17 cellular contexts compared by ENCODE assay signal in the genomic region with DNA sequence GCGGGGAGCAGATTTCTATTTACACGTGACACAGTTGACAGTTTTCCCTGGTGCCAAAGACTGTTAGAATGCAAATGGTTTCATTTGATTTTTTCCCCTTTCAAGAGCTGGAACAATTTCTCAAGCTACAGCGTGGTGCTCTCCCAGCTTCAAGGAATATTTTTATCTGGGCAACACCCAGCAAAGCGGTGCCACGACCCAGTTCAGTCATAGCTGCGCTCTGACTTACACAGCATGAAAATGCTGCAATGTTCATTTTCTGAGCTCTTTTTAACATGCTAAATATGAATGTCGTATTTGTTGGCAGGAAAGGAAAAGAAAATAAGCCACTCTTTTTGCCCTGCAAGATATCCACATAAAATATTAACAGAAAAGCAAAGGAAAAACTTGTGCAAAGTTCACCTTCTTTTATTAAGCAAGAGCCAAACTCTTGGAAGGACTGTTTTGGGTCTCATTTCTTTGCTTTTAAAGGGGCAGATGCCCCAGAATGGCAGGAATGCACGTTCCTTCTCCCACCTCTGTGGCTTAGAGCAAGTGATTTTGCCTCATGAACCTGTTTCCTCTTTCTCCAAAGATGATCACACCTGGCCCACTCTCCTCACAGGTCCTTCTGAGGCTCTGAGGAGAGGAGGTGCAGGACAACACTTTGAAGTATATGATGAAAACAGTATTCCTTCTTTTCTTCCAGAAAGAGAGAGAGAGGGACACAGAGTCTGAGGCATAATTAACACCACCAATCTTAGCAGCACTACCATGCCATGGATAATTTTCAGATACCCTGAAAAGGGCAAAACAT. TPM values are rescaled to one million over a fixed set of nuclear protein-coding genes. Genes with fewer than 3 reads are reported as not detected.
A peak's percentile ranks its signal among the peaks of the same experiment; 100 is the strongest.
DNase-seq lines count a peak whose midpoint lies in the region; ATAC-seq and TF ChIP-seq lines count a peak whose summit lies in the region.
"Had no signal": no experiment of that assay in that cellular context is flagged by ENCODE, and none has a peak within 500 bp of the region (broad histone marks: within the 10 kb centered on the region; RNA-seq: fewer than 3 reads in every experiment).

No MANE protein-coding gene starts in this region.

- no peak overlapping the region for H3K4me3 Mint-ChIP-seq in CD8-positive, alpha-beta memory T cell
- no peak overlapping the region for H3K4me3 Mint-ChIP-seq in activated naive CD8-positive, alpha-beta T cell treated with anti-CD3 and anti-CD28 coated beads, Interleukin-2, amount 50 U/mL, for 24 hours
- H3K4me3 Mint-ChIP-seq: activated naive CD4-positive, alpha-beta T cell treated with anti-CD3 and anti-CD28 coated beads, Interleukin-2, amount 50 U/mL, for 24 hours; natural killer cell treated with Interleukin-12 subunit alpha and Interleukin-12 subunit beta and Interleukin-15 and Interleukin-18, amount 100 ng/mL, for 72 hours had no signal

- no peaks in the 10 kb centered on the region for H3K9me3 Mint-ChIP-seq in CD8-positive, alpha-beta memory T cell
- H3K9me3 Mint-ChIP-seq in activated naive CD8-positive, alpha-beta T cell treated with anti-CD3 and anti-CD28 coated beads, Interleukin-2, amount 50 U/mL, for 24 hours, result no peaks in the 10 kb centered on the region
- H3K9me3 Mint-ChIP-seq: activated naive CD4-positive, alpha-beta T cell treated with anti-CD3 and anti-CD28 coated beads, Interleukin-2, amount 50 U/mL, for 24 hours; natural killer cell treated with Interleukin-12 subunit alpha and Interleukin-12 subunit beta and Interleukin-15 and Interleukin-18, amount 100 ng/mL, for 72 hours had no signal

- DNase-seq in G401 (ENCODE audit: low spot score) (peak; percentile 44), coronary artery (ENCODE audit: low spot score) (no peak)
- DNase-seq in CD8-positive, alpha-beta memory T cell, result no peak
- DNase-seq in activated naive CD8-positive, alpha-beta T cell treated with anti-CD3 and anti-CD28 coated beads, Interleukin-2, amount 50 U/mL, for 24 hours, result no peak
- DNase-seq: activated CD4-positive, alpha-beta T cell treated with anti-CD3 and anti-CD28 coated beads for 48 hours; GDM1; MM.1S; NCI-H187 treated with DMSO at 0.1 percent for 48 hours; stimulated activated CD4-positive, alpha-beta T cell treated with anti-CD3 and anti-CD28 coated beads, Interleukin-4, amount 100 ng/mL, for 4 hours; T1000 had no signal

- POLR2A ChIA-PET in CD8-positive, alpha-beta memory T cell (lab: Charles Lee), result no interaction called here

- 38% methylated on average over 8 of the region's 8 CpGs for WGBS in liver

- H3K9ac ChIP-seq in liver (ENCODE audit: low read depth in 1 of 2, low read length in 2 of 2) (peak overlapping the region in 1 of 2 donors; percentile 40), skeletal muscle tissue (ENCODE audit: low read depth in 1 of 3, low read length in 3 of 3) (peak overlapping the region in 1 of 3 donors; percentile 19)

- peaks cover 16 to 71% (median 54%) of the 10 kb centered on the region in 4 donors for H3K4me1 ChIP-seq in liver (ENCODE audit: control insufficient read depth in 4 of 4, insufficient read depth in 4 of 4, low read length in 3 of 4)
- peaks cover 53 to 71% (median 65%) of the 10 kb centered on the region in 3 donors for H3K4me1 ChIP-seq in skeletal muscle tissue (ENCODE audit: control insufficient read depth in 3 of 3, insufficient read depth in 3 of 3, low read length in 3 of 3)
- H3K4me1 ChIP-seq in CD8-positive, alpha-beta memory T cell (ENCODE audit: insufficient read depth, low read length), result peaks cover 8% of the 10 kb centered on the region

- in situ Hi-C loops in G401 (cut with HindIII; ENCODE audit: low sequenced_read_pairs), result no loop called here

- H3K36me3 Mint-ChIP-seq in CD8-positive, alpha-beta memory T cell, result peaks cover 21 to 92% (median 34%) of the 10 kb centered on the region in 3 donors
- H3K36me3 Mint-ChIP-seq in activated naive CD8-positive, alpha-beta T cell treated with anti-CD3 and anti-CD28 coated beads, Interleukin-2, amount 50 U/mL, for 24 hours (ENCODE audit: low read depth), result peaks cover 56% of the 10 kb centered on the region

- CTCF ChIA-PET in CD8-positive, alpha-beta memory T cell (lab: Charles Lee), result no interaction called here

- H3K27me3 Mint-ChIP-seq in CD8-positive, alpha-beta memory T cell, result no peaks in the 10 kb centered on the region
- no peaks in the 10 kb centered on the region for H3K27me3 Mint-ChIP-seq in activated naive CD8-positive, alpha-beta T cell treated with anti-CD3 and anti-CD28 coated beads, Interleukin-2, amount 50 U/mL, for 24 hours
- H3K27me3 Mint-ChIP-seq: activated naive CD4-positive, alpha-beta T cell treated with anti-CD3 and anti-CD28 coated beads, Interleukin-2, amount 50 U/mL, for 24 hours; natural killer cell treated with Interleukin-12 subunit alpha and Interleukin-12 subunit beta and Interleukin-15 and Interleukin-18, amount 100 ng/mL, for 72 hours had no signal

- H3K27ac ChIP-seq in coronary artery (peak overlapping the region; percentile 44 to 70), liver (ENCODE audit: low read depth in 1 of 2, low read length in 2 of 2) (peak overlapping the region; percentile 21 to 60), skeletal muscle tissue (ENCODE audit: low read depth, low read length) (peak overlapping the region; percentile 79)
- H3K27ac ChIP-seq in CD8-positive, alpha-beta memory T cell (ENCODE audit: low read depth, low read length), result no peak overlapping the region
- H3K27ac ChIP-seq: SK-N-MC had no signal

- H3K27me3 ChIP-seq in liver (ENCODE audit: control insufficient read depth in 4 of 4, insufficient read depth in 4 of 4, low read length in 3 of 4) (no peaks in the 10 kb centered on the region), skeletal muscle tissue (ENCODE audit: control insufficient read depth in 3 of 3, insufficient read depth in 3 of 3, low read length in 3 of 3) (no peaks in the 10 kb centered on the region)
- H3K27me3 ChIP-seq in CD8-positive, alpha-beta memory T cell (ENCODE audit: insufficient read depth, low read length, poor library complexity, severe bottlenecking), result no peaks in the 10 kb centered on the region

- H3K36me3 ChIP-seq in liver (ENCODE audit: control insufficient read depth in 4 of 4, insufficient read depth in 3 of 4, low read depth in 1 of 4, low read length in 3 of 4) (no peaks in the 10 kb centered on the region), skeletal muscle tissue (ENCODE audit: control insufficient read depth in 3 of 3, insufficient read depth in 3 of 3, low read length in 3 of 3) (peaks cover 7 to 9% (median 8%) of the 10 kb centered on the region in 3 donors)
- H3K36me3 ChIP-seq in CD8-positive, alpha-beta memory T cell (ENCODE audit: insufficient read depth, low read length), result peaks cover 13% of the 10 kb centered on the region

- H3K9me3 ChIP-seq in liver (ENCODE audit: control insufficient read depth in 4 of 4, low read length in 3 of 4), result no peaks in the 10 kb centered on the region
- H3K9me3 ChIP-seq in skeletal muscle tissue (ENCODE audit: control insufficient read depth in 3 of 3, low read length in 3 of 3), result no peaks in the 10 kb centered on the region
- H3K9me3 ChIP-seq in CD8-positive, alpha-beta memory T cell (ENCODE audit: low read length), result no peaks in the 10 kb centered on the region

- H3K27ac Mint-ChIP-seq in CD8-positive, alpha-beta memory T cell, result peak overlapping the region in 1 of 8 donors; percentile 17
- no peak overlapping the region for H3K27ac Mint-ChIP-seq in activated naive CD8-positive, alpha-beta T cell treated with anti-CD3 and anti-CD28 coated beads, Interleukin-2, amount 50 U/mL, for 24 hours
- H3K27ac Mint-ChIP-seq: activated naive CD4-positive, alpha-beta T cell treated with anti-CD3 and anti-CD28 coated beads, Interleukin-2, amount 50 U/mL, for 24 hours; natural killer cell treated with Interleukin-12 subunit alpha and Interleukin-12 subunit beta and Interleukin-15 and Interleukin-18, amount 100 ng/mL, for 72 hours had no signal

- no peak overlapping the region for H3K4me3 ChIP-seq in coronary artery
- H3K4me3 ChIP-seq in liver (ENCODE audit: low read depth in 1 of 3, low read length in 3 of 3), result no peak overlapping the region
- no peak overlapping the region for H3K4me3 ChIP-seq in skeletal muscle tissue (ENCODE audit: low read length in 3 of 3)
- H3K4me3 ChIP-seq in CD8-positive, alpha-beta memory T cell (ENCODE audit: low read length), result no peak overlapping the region
- H3K4me3 ChIP-seq: SK-N-MC had no signal

- TF ChIP-seq CTCF in coronary artery (IDR thresholded peaks at IDR 0.05) (no peak), liver (IDR thresholded peaks at IDR 0.05; ENCODE audit: low read depth, low read length, missing input control) (no peak)

- no peak for TF ChIP-seq RAD21 in liver (IDR thresholded peaks at IDR 0.05)

- H3K4me1 Mint-ChIP-seq in CD8-positive, alpha-beta memory T cell, result peaks cover 17 to 18% (median 18%) of the 10 kb centered on the region in 3 donors
- peaks cover 18% of the 10 kb centered on the region for H3K4me1 Mint-ChIP-seq in activated naive CD8-positive, alpha-beta T cell treated with anti-CD3 and anti-CD28 coated beads, Interleukin-2, amount 50 U/mL, for 24 hours

- no peak for ATAC-seq in activated naive CD8-positive, alpha-beta T cell treated with anti-CD3 and anti-CD28 coated beads, Interleukin-2, amount 50 U/mL, for 24 hours
- no peak for ATAC-seq in HG03442 (IDR thresholded peaks at IDR 0.05; ENCODE audit: unreplicated experiment)
- no peak for ATAC-seq in HG02840 (IDR thresholded peaks at IDR 0.05; ENCODE audit: low FRiP score, unreplicated experiment)
- ATAC-seq: natural killer cell treated with Interleukin-12 subunit alpha and Interleukin-12 subunit beta and Interleukin-15 and Interleukin-18, amount 100 ng/mL, for 72 hours had no signal

TF ChIP-seq in liver, 16 proteins besides CTCF, POLR2A, EP300 and RAD21 (continues in another document):
- TF ChIP-seq SP1 (IDR thresholded peaks at IDR 0.05) (peak; percentile 75), EGR1 (IDR thresholded peaks at IDR 0.05; ENCODE audit: low read depth in 2 of 2) (no peak), HNF4A (conservative IDR thresholded peaks at IDR 0.05) (peak; percentile 64 to 73), YY1 (IDR thresholded peaks at IDR 0.05) (no peak), RXRA (IDR thresholded peaks at IDR 0.05) (peak in 1 of 2 donors; percentile 29), GABPA (IDR thresholded peaks at IDR 0.05 in 1 of 2, conservative IDR thresholded peaks at IDR 0.05 in 1 of 2) (no peak), FOXA2 (IDR thresholded peaks at IDR 0.05) (no peak)

RNA-seq across cellular contexts. Expression of gene TTI1, which starts 47.0 kb away (rescaled TPM):
- total RNA-seq in G401 (2014; rRNA removed; shearing (Covaris generic)), result 32.9 and 37.7 TPM in 2 replicates
- total RNA-seq in liver (10 to 100 TPM; 15.4 to 20.4 TPM), skeletal muscle tissue (22.4 TPM)
- 1 to 10 TPM; 4.6 to 7.3 TPM for polyA plus RNA-seq in liver
- total RNA-seq in CD8-positive, alpha-beta memory T cell, result 10 to 100 TPM; 40.5 to 41.6 TPM
- polyA plus RNA-seq in CD8-positive, alpha-beta memory T cell, result 16.7 TPM

RNA-seq across cellular contexts. Expression of gene RPRD1B, which starts 47.3 kb away (rescaled TPM):
- 7.2 and 13.8 TPM in 2 replicates for total RNA-seq in G401 (2014; rRNA removed; shearing (Covaris generic))
- total RNA-seq in liver (10 to 100 TPM; 26.9 to 34.3 TPM), skeletal muscle tissue (35.5 TPM)
- 10 to 100 TPM in 1 of 2 donors, 1 to 10 TPM in 1; 5.8 to 31.9 TPM for polyA plus RNA-seq in liver
- total RNA-seq in CD8-positive, alpha-beta memory T cell, result 10 to 100 TPM; 39.1 TPM
- 5.2 TPM for polyA plus RNA-seq in CD8-positive, alpha-beta memory T cell
